13 cellular contexts compared by ENCODE assay signal in genomic region chr10:88693392-88694020, GRCh38. TPM values are rescaled to one million over a fixed set of nuclear protein-coding genes. Genes with fewer than 3 reads are reported as not detected.
DNase-seq lines count a peak whose midpoint lies in the region; ATAC-seq, FAIRE-seq and TF ChIP-seq lines count a peak whose summit lies in the region.
"Had no signal": no experiment of that assay in that cellular context is flagged by ENCODE, and none has a peak within 500 bp of the region (broad histone marks: within the 10 kb centered on the region; RNA-seq: fewer than 3 reads in every experiment).

No MANE protein-coding gene starts in this region.

- TF ChIP-seq EP300 in upper lobe of left lung (IDR thresholded peaks at IDR 0.05) = no peak

- no peaks in the 10 kb centered on the region for H3K4me1 ChIP-seq in kidney (ENCODE audit: control insufficient read depth in 1 of 2, insufficient read depth in 1 of 2, low read depth in 1 of 2, low read length in 2 of 2)
- H3K4me1 ChIP-seq in upper lobe of left lung = no peaks in the 10 kb centered on the region

- no peaks in the 10 kb centered on the region for H3K27me3 ChIP-seq in upper lobe of left lung

- no peaks in the 10 kb centered on the region for H3K9me3 Mint-ChIP-seq in activated CD8-positive, alpha-beta memory T cell treated with anti-CD3 and anti-CD28 coated beads, Interleukin-2, amount 10 ng/mL, durations not matched to agents 7 days and 5 days (ENCODE audit: low read depth)

- intact Hi-C loops in kidney (cut with DNase I) = no loop called here

- no peak overlapping the region for H3K9ac ChIP-seq in kidney (ENCODE audit: low read length in 2 of 2)

- no peak overlapping the region for H3K27ac ChIP-seq in kidney (ENCODE audit: low read depth in 2 of 2, low read length in 2 of 2)
- no peak overlapping the region for H3K27ac ChIP-seq in upper lobe of left lung

- H3K9me3 ChIP-seq in kidney (ENCODE audit: control insufficient read depth in 1 of 2, low read length in 2 of 2) (no peaks in the 10 kb centered on the region), upper lobe of left lung (no peaks in the 10 kb centered on the region)

- H3K36me3 ChIP-seq in kidney (ENCODE audit: control insufficient read depth in 1 of 2, insufficient read depth in 2 of 2, low read length in 2 of 2) (no peaks in the 10 kb centered on the region), upper lobe of left lung (no peaks in the 10 kb centered on the region)

- no peak overlapping the region for H3K27ac Mint-ChIP-seq in activated CD8-positive, alpha-beta memory T cell treated with anti-CD3 and anti-CD28 coated beads, Interleukin-2, amount 10 ng/mL, durations not matched to agents 7 days and 5 days

- TF ChIP-seq CTCF in AG04449 (IDR thresholded peaks at IDR 0.05; ENCODE audit: insufficient read depth, low read length, missing control alignments) (peak; percentile 13), astrocyte of the spinal cord (IDR thresholded peaks at IDR 0.05; ENCODE audit: low read depth, low read length) (peak; percentile 42), kidney (IDR thresholded peaks at IDR 0.05; ENCODE audit: borderline replicate concordance, extremely low read depth, insufficient read depth) (no peak), upper lobe of left lung (IDR thresholded peaks at IDR 0.05) (no peak)

- peak; percentile 36 for FAIRE-seq in H54 (lab: Jason Lieb, UNC)
- peak; percentile 66 for FAIRE-seq in kidney (lab: Jason Lieb, UNC)
- FAIRE-seq: GM12891, TTC549 had no signal

- DNase-seq in AG04449 (ENCODE audit: low read depth, low spot score) (no peak), H54 (ENCODE audit: insufficient read length, low spot score) (no peak), astrocyte of the spinal cord (ENCODE audit: low read depth, low spot score) (no peak), kidney (no peak), upper lobe of left lung (no peak)
- no peak for DNase-seq in activated CD4-positive, alpha-beta T cell treated with anti-CD3 and anti-CD28 coated beads, Interleukin-2, amount 50 U/mL, for 48 hours
- no peak for DNase-seq in activated CD8-positive, alpha-beta memory T cell treated with anti-CD3 and anti-CD28 coated beads, Interleukin-2, amount 10 ng/mL, durations not matched to agents 7 days and 5 days
- DNase-seq: activated T-cell treated with anti-CD3 and anti-CD28 coated beads, Interleukin-2, amount 50 U/mL, for 48 hours; NCI-H1105 treated with DMSO at 0.1 percent for 48 hours; stimulated activated CD4-positive, alpha-beta T cell treated with anti-CD3 and anti-CD28 coated beads, Interleukin-15, amount 100 ng/mL, for 24 hours had no signal

- ATAC-seq in upper lobe of left lung (ENCODE audit: low FRiP score in 2 of 2) = no peak
- ATAC-seq in HG03520 (IDR thresholded peaks at IDR 0.05; ENCODE audit: unreplicated experiment) = no peak
- ATAC-seq in activated CD8-positive, alpha-beta memory T cell treated with anti-CD3 and anti-CD28 coated beads, Interleukin-2, amount 10 ng/mL, durations not matched to agents 7 days and 5 days = no peak

- TF ChIP-seq POLR2A in H54 (IDR thresholded peaks at IDR 0.05; ENCODE audit: low read depth, low read length) (no peak), upper lobe of left lung (IDR thresholded peaks at IDR 0.05) (no peak)

- peaks cover 15% of the 10 kb centered on the region for H3K27me3 Mint-ChIP-seq in activated CD8-positive, alpha-beta memory T cell treated with anti-CD3 and anti-CD28 coated beads, Interleukin-2, amount 10 ng/mL, durations not matched to agents 7 days and 5 days

- no peaks in the 10 kb centered on the region for H3K4me1 Mint-ChIP-seq in activated CD8-positive, alpha-beta memory T cell treated with anti-CD3 and anti-CD28 coated beads, Interleukin-2, amount 10 ng/mL, durations not matched to agents 7 days and 5 days

- CTCF ChIA-PET in AG04449 (lab: Yijun Ruan, JAX) = interaction anchor here (0.7 to 2.8 kb wide), 17 partner anchors 8 to 239 kb away, joined by 3 to 16 read pairs (median 4); partner anchors contain the start of gene RNLS
- CTCF ChIA-PET in activated CD8-positive, alpha-beta memory T cell treated with anti-CD3 and anti-CD28 coated beads, Interleukin-2, amount 10 ng/mL, durations not matched to agents 7 days and 5 days (lab: Charles Lee) = interaction anchor here (1.1 to 1.6 kb wide), 2 partner anchors 34 to 111 kb away, joined by 3 to 5 read pairs; no protein-coding TSS in a partner anchor

- POLR2A ChIA-PET in AG04449 (lab: Yijun Ruan, JAX) = no interaction called here

- WGBS in upper lobe of left lung, 2 donors = 49 to 54% methylated on average over 4 of the region's 4 CpGs

- no peaks in the 10 kb centered on the region for H3K36me3 Mint-ChIP-seq in activated CD8-positive, alpha-beta memory T cell treated with anti-CD3 and anti-CD28 coated beads, Interleukin-2, amount 10 ng/mL, durations not matched to agents 7 days and 5 days

- in situ Hi-C loops in astrocyte of the spinal cord (cut with HindIII; ENCODE audit: low sequenced_read_pairs) = no loop called here

- no peak overlapping the region for H3K4me3 Mint-ChIP-seq in activated CD8-positive, alpha-beta memory T cell treated with anti-CD3 and anti-CD28 coated beads, Interleukin-2, amount 10 ng/mL, durations not matched to agents 7 days and 5 days

- H3K4me3 ChIP-seq in AG04449 (ENCODE audit: low read depth, low read length) (no peak overlapping the region), astrocyte of the spinal cord (ENCODE audit: low read depth, low read length) (no peak overlapping the region), kidney (ENCODE audit: low read length in 2 of 2) (no peak overlapping the region), upper lobe of left lung (no peak overlapping the region)

RNA-seq across cellular contexts. Expression of gene LIPK, which starts 12.5 kb away (rescaled TPM):
- not detected for total RNA-seq in kidney
- not detected for polyA plus RNA-seq in kidney (ENCODE audit: insufficient read depth, low read depth, low replicate concordance)
- not detected for total RNA-seq in upper lobe of left lung
- not detected for total RNA-seq in activated CD8-positive, alpha-beta memory T cell treated with anti-CD3 and anti-CD28 coated beads, Interleukin-2, amount 10 ng/mL, durations not matched to agents 7 days and 5 days

RNA-seq across cellular contexts. Expression of gene LIPF, which starts 29.3 kb away (rescaled TPM):
- total RNA-seq in kidney (not detected), upper lobe of left lung (not detected)
- polyA plus RNA-seq in kidney (ENCODE audit: insufficient read depth, low read depth, low replicate concordance) = not detected
- total RNA-seq in activated CD8-positive, alpha-beta memory T cell treated with anti-CD3 and anti-CD28 coated beads, Interleukin-2, amount 10 ng/mL, durations not matched to agents 7 days and 5 days = not detected

Comparison
In these comparisons a context has a peak if more than half of its experiments do, and no peak if none do; other contexts are left out.
1. CTCF ChIP-seq: peak in AG04449 (single experiment) and astrocyte of the spinal cord (single experiment); none in kidney (single experiment) and upper lobe of left lung (0 of 6).